1 cellular context compared by ENCODE assay signal in the genomic region with DNA sequence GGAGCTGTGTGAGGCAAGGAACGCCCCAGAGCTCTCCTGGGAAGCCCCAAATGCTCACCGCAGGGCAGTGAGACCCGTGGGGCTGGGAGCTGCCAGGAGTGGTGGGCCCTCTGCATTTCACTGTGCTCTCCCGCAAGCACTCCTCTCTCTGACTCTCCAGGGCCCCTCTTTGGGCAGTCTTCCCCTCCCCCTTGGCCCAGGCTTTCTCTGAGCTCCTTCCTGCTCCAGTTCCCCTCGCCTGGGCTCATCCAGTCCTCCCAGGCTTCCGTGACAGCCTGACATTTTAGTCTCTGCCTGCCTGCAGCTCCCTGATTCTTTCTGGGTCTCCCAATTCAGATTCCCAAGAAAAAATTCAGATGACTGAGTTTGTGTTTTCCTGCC.
TF ChIP-seq lines count a peak whose summit lies in the region.

No MANE protein-coding gene starts in this region.

TF ChIP-seq in IMR-90, 13 proteins besides CTCF, POLR2A, EP300 and RAD21 (continued from another document):
- TF ChIP-seq SMC3 (IDR thresholded peaks at IDR 0.05; ENCODE audit: low read depth, low read length) (no peak), MAFK (IDR thresholded peaks at IDR 0.05; ENCODE audit: low read depth, low read length) (no peak)
- TF ChIP-seq, protein P1, sequence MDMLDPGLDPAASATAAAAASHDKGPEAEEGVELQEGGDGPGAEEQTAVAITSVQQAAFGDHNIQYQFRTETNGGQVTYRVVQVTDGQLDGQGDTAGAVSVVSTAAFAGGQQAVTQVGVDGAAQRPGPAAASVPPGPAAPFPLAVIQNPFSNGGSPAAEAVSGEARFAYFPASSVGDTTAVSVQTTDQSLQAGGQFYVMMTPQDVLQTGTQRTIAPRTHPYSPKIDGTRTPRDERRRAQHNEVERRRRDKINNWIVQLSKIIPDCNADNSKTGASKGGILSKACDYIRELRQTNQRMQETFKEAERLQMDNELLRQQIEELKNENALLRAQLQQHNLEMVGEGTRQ (IDR thresholded peaks at IDR 0.05; ENCODE audit: low read depth, low read length): no peak
